ENCODE assay signal across 9 cellular contexts in the genomic region with DNA sequence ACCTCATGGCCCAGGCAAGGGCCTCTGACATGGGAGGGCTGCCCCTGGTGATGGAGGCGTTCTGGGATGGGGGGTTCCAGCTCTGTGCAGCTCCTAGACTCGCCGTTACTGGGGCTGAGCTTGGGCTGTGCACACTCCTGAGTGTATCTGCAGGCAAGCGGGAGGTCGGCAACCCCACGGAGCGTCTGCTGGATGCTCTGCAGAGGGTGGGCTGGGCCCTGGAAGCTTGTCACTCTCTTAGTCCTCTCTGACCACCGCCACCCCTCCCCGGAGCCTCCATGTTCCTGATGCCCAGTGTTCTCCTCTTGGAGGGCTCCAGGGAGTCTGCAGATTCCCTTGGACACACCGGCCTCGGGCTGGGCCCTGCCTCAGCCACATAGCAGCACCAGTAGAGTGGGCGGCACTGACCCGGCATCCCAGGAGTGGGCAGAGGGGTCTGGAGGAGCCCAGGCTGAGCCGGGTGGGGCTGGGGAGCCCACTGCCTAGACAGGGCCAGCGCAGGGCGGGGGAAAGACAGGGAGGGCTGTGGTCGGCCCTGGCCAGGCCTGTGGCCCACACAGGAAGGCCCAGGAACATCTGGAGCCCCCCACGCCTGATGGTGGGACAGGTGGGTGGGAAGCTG. TPM values are rescaled to one million over a fixed set of nuclear protein-coding genes. Genes with fewer than 3 reads are reported as not detected.
DNase-seq lines count a peak whose midpoint lies in the region; ATAC-seq, FAIRE-seq and TF ChIP-seq lines count a peak whose summit lies in the region.
"Had no signal": no experiment of that assay in that cellular context is flagged by ENCODE, and none has a peak within 500 bp of the region (broad histone marks: within the 10 kb centered on the region; RNA-seq: fewer than 3 reads in every experiment).

No MANE protein-coding gene starts in this region.

- no peak for FAIRE-seq in small intestine (lab: Jason Lieb, UNC)

- DNase-seq in activated T-cell treated with anti-CD3 and anti-CD28 coated beads, Interleukin-2, amount 50 U/mL, for 72 hours = peak in 1 of 2 donors; percentile 4
- no peak for DNase-seq in activated T-cell treated with anti-CD3 and anti-CD28 coated beads, Interleukin-2, amount 50 U/mL, for 1 hour
- DNase-seq in NCI-H69 (lab: John Stamatoyannopoulos, UW) (peak; percentile 14), left cardiac atrium (peak; percentile 22), stomach (peak; percentile 37), small intestine (no peak), middle frontal gyrus (ENCODE audit: extremely low spot score, low spot score) (no peak)

- no peaks in the 10 kb centered on the region for H3K36me3 Mint-ChIP-seq in activated T-cell treated with anti-CD3 and anti-CD28 coated beads, Interleukin-2, amount 50 U/mL, for 72 hours (ENCODE audit: insufficient read depth in 2 of 2)
- H3K36me3 Mint-ChIP-seq: CD4-positive, CD25-positive, alpha-beta regulatory T cell had no signal

- H3K27me3 Mint-ChIP-seq in activated T-cell treated with anti-CD3 and anti-CD28 coated beads, Interleukin-2, amount 50 U/mL, for 72 hours (ENCODE audit: low read depth) = no peaks in the 10 kb centered on the region
- H3K27me3 Mint-ChIP-seq: CD4-positive, CD25-positive, alpha-beta regulatory T cell had no signal

- H3K27me3 ChIP-seq in stomach = peaks cover 4 to 86% (median 11%) of the 10 kb centered on the region in 3 donors
- no peaks in the 10 kb centered on the region for H3K27me3 ChIP-seq in small intestine (ENCODE audit: control insufficient read depth in 2 of 2, insufficient read depth in 2 of 2, low read length in 2 of 2)

- TF ChIP-seq POLR2A in stomach (IDR thresholded peaks at IDR 0.05) = no peak

- ATAC-seq in activated T-cell treated with anti-CD3 and anti-CD28 coated beads, Interleukin-2, amount 50 U/mL, for 72 hours (replicated peaks in 1 of 2) = peak; percentile 13 to 33
- ATAC-seq in left cardiac atrium (peak in 1 of 2 donors; percentile 17), GM21367 (IDR thresholded peaks at IDR 0.05; ENCODE audit: unreplicated experiment) (no peak)

- H3K9me3 Mint-ChIP-seq in activated T-cell treated with anti-CD3 and anti-CD28 coated beads, Interleukin-2, amount 50 U/mL, for 72 hours = no peaks in the 10 kb centered on the region
- H3K9me3 Mint-ChIP-seq: CD4-positive, CD25-positive, alpha-beta regulatory T cell had no signal

- no peaks in the 10 kb centered on the region for H3K4me1 Mint-ChIP-seq in activated T-cell treated with anti-CD3 and anti-CD28 coated beads, Interleukin-2, amount 50 U/mL, for 72 hours (ENCODE audit: low read depth)
- H3K4me1 Mint-ChIP-seq: CD4-positive, CD25-positive, alpha-beta regulatory T cell had no signal

- intact Hi-C loops in left cardiac atrium (cut with DNase I) (loop anchor here in 1 of 2 donors (2.0 kb wide), 2 partner anchors 315 to 375 kb away; no protein-coding TSS in a partner anchor), stomach (cut with DNase I; ENCODE audit: low total_unique reads) (no loop called here)

- H3K36me3 ChIP-seq in stomach (peaks cover 0 to 39% (median 17%) of the 10 kb centered on the region in 4 donors), small intestine (ENCODE audit: control insufficient read depth in 2 of 2, insufficient read depth in 2 of 2, low read length in 2 of 2) (no peaks in the 10 kb centered on the region)

- H3K27ac ChIP-seq in stomach (peak overlapping the region in 1 of 5 donors; percentile 1), small intestine (ENCODE audit: low read depth in 1 of 2, low read length in 1 of 2) (no peak overlapping the region)

- H3K4me1 ChIP-seq in stomach = peaks cover 0 to 17% (median 11%) of the 10 kb centered on the region in 4 donors
- H3K4me1 ChIP-seq in small intestine (ENCODE audit: control insufficient read depth in 2 of 2, insufficient read depth in 1 of 2, low read depth in 1 of 2, low read length in 1 of 2) = no peaks in the 10 kb centered on the region

- no peak for TF ChIP-seq CTCF in stomach (IDR thresholded peaks at IDR 0.05)

- H3K27ac Mint-ChIP-seq in activated T-cell treated with anti-CD3 and anti-CD28 coated beads, Interleukin-2, amount 50 U/mL, for 72 hours = no peak overlapping the region
- H3K27ac Mint-ChIP-seq: CD4-positive, CD25-positive, alpha-beta regulatory T cell had no signal

- H3K4me3 Mint-ChIP-seq in activated T-cell treated with anti-CD3 and anti-CD28 coated beads, Interleukin-2, amount 50 U/mL, for 72 hours = no peak overlapping the region
- H3K4me3 Mint-ChIP-seq: CD4-positive, CD25-positive, alpha-beta regulatory T cell had no signal

- H3K4me3 ChIP-seq in stomach (no peak overlapping the region), small intestine (ENCODE audit: low read depth in 1 of 2, low read length in 2 of 2) (no peak overlapping the region)

- TF ChIP-seq EP300 in stomach (IDR thresholded peaks at IDR 0.05) = no peak

- 35 to 43% (median 39%) methylated on average over 12 to 18 of the region's 18 CpGs for WGBS in stomach, 5 donors
- 41 to 53% (median 42%) methylated on average over 16 to 18 of the region's 18 CpGs for WGBS in small intestine, 3 donors

- no peaks in the 10 kb centered on the region for H3K9me3 ChIP-seq in stomach
- H3K9me3 ChIP-seq in small intestine (ENCODE audit: control insufficient read depth, low read depth) = no peaks in the 10 kb centered on the region

RNA-seq across cellular contexts. Expression of gene MUC5B, which starts 20.6 kb away (rescaled TPM):
- total RNA-seq in activated T-cell treated with anti-CD3 and anti-CD28 coated beads, Interleukin-2, amount 50 U/mL, for 72 hours = not detected
- total RNA-seq in left cardiac atrium (not detected), stomach (100 to 1,000 TPM in 1 of 5 donors, 10 to 100 TPM in 2, 1 to 10 TPM in 2; 5.8 to 516 (median 38.5) TPM)
- polyA plus RNA-seq in stomach (1 to 10 TPM in 1 of 3 donors, under 1 TPM in 2; under 0.01 to 5.4 (median 0.68) TPM), small intestine (under 1 TPM in 1 of 3 donors, not detected in 2; 0.04 TPM)
- total RNA-seq: CD4-positive, CD25-positive, alpha-beta regulatory T cell had no signal
- polyA plus RNA-seq: CD4-positive, CD25-positive, alpha-beta regulatory T cell had no signal

RNA-seq across cellular contexts. Expression of gene MUC5AC, which starts 44.5 kb away (rescaled TPM):
- not detected for total RNA-seq in activated T-cell treated with anti-CD3 and anti-CD28 coated beads, Interleukin-2, amount 50 U/mL, for 72 hours
- total RNA-seq in left cardiac atrium = not detected
- 1,000 to 10,000 TPM in 1 of 5 donors, 100 to 1,000 TPM in 3, 1 to 10 TPM in 1; 2.0 to 1,253 (median 605) TPM for total RNA-seq in stomach
- 10 to 100 TPM in 2 of 3 donors, 1 to 10 TPM in 1; 5.5 to 77.0 (median 24.0) TPM for polyA plus RNA-seq in stomach
- under 1 TPM in 1 of 3 donors, not detected in 2; 0.06 TPM for polyA plus RNA-seq in small intestine
- total RNA-seq: CD4-positive, CD25-positive, alpha-beta regulatory T cell had no signal
- polyA plus RNA-seq: CD4-positive, CD25-positive, alpha-beta regulatory T cell had no signal

Comparison
In these comparisons a context has a peak if more than half of its experiments do, and no peak if none do; other contexts are left out.
1. DNase-seq: peak in NCI-H69 (single experiment), left cardiac atrium (single experiment) and stomach (single experiment); none in activated T-cell treated with anti-CD3 and anti-CD28 coated beads, Interleukin-2, amount 50 U/mL, for 1 hour (single experiment), small intestine (single experiment) and middle frontal gyrus (single experiment).
2. RNA of gene MUC5B, which starts 20.6 kb away (total RNA-seq): 5.8 to 516 TPM in stomach; not detected in activated T-cell treated with anti-CD3 and anti-CD28 coated beads, Interleukin-2, amount 50 U/mL, for 72 hours and not detected in left cardiac atrium; every median in the first group is over 4 times any median in the second.